15 cellular contexts compared by ENCODE assay signal in genomic region chr17:64097196-64097936, GRCh38. TPM values are rescaled to one million over a fixed set of nuclear protein-coding genes. Genes with fewer than 3 reads are reported as not detected.
DNase-seq lines count a peak whose midpoint lies in the region; ATAC-seq and TF ChIP-seq lines count a peak whose summit lies in the region.
"Had no signal": no experiment of that assay in that cellular context is flagged by ENCODE, and none has a peak within 500 bp of the region (broad histone marks: within the 10 kb centered on the region; RNA-seq: fewer than 3 reads in every experiment).

No MANE protein-coding gene starts in this region.

- H3K4me3 ChIP-seq in IMR-90 (ENCODE audit: insufficient read depth, low read depth, low read length), result no peak overlapping the region
- H3K4me3 ChIP-seq in esophagus squamous epithelium, result peak overlapping the region in 1 of 4 donors; percentile 12
- H3K4me3 ChIP-seq in sigmoid colon, result no peak overlapping the region
- H3K4me3 ChIP-seq: transverse colon had no signal

- H3K18ac ChIP-seq in IMR-90 (ENCODE audit: low read depth, low read length), result no peak overlapping the region

- in situ Hi-C loops in IMR-90 (cut with MboI; ENCODE audit: low sequenced_read_pairs), result no loop called here

- no TSS peak for BruUV-seq in IMR-90 (replicated peaks; lab: Mats Ljungman, UMichigan)

- no peak overlapping the region for H4K8ac ChIP-seq in IMR-90 (ENCODE audit: low read depth in 2 of 2, low read length in 2 of 2)

- H3K27me3 ChIP-seq in IMR-90 (ENCODE audit: control insufficient read depth, insufficient read depth, low read length), result no peaks in the 10 kb centered on the region
- H3K27me3 ChIP-seq in esophagus squamous epithelium, result no peaks in the 10 kb centered on the region
- no peaks in the 10 kb centered on the region for H3K27me3 ChIP-seq in sigmoid colon
- no peaks in the 10 kb centered on the region for H3K27me3 ChIP-seq in CD4-positive, alpha-beta T cell (ENCODE audit: control insufficient read depth, insufficient read depth, low read length)
- H3K27me3 ChIP-seq: transverse colon had no signal

- peak overlapping the region; percentile 14; the same call in 1 of the 2 replicates for H2AK5ac ChIP-seq in IMR-90 (ENCODE audit: low read depth, low read length)

- H3K9me3 ChIP-seq in IMR-90 (ENCODE audit: control insufficient read depth, insufficient read depth, low read length) (no peaks in the 10 kb centered on the region), T-helper 17 cell (ENCODE audit: control insufficient read depth, low read length, poor library complexity, severe bottlenecking) (no peaks in the 10 kb centered on the region), esophagus squamous epithelium (no peaks in the 10 kb centered on the region), sigmoid colon (no peaks in the 10 kb centered on the region)
- H3K9me3 ChIP-seq in CD4-positive, alpha-beta T cell (ENCODE audit: control insufficient read depth, low read length), result no peaks in the 10 kb centered on the region
- H3K9me3 ChIP-seq: transverse colon had no signal

- TF ChIP-seq CTCF in IMR-90 (conservative IDR thresholded peaks at IDR 0.05; ENCODE audit: low read depth, low read length) (no peak), esophagus squamous epithelium (IDR thresholded peaks at IDR 0.05) (no peak), sigmoid colon (IDR thresholded peaks at IDR 0.05) (no peak)
- TF ChIP-seq CTCF in CD4-positive, alpha-beta T cell (IDR thresholded peaks at IDR 0.05), result no peak

- no peak overlapping the region for H2BK120ac ChIP-seq in IMR-90 (ENCODE audit: low read depth, low read length)

- dilution Hi-C loops in IMR-90 (cut with HindIII; ENCODE audit: low sequenced_read_pairs, unreplicated experiment), result no loop called here

- H3K9me1 ChIP-seq in IMR-90 (ENCODE audit: insufficient read depth, low read length), result peaks cover 6% of the 10 kb centered on the region; the same call in 1 of the 2 replicates

- H3K36me3 ChIP-seq in IMR-90 (ENCODE audit: control insufficient read depth, insufficient read depth, low read length), result peaks cover 1% of the 10 kb centered on the region
- H3K36me3 ChIP-seq in esophagus squamous epithelium, result peaks cover 0 to 35% (median 0%) of the 10 kb centered on the region in 3 donors
- H3K36me3 ChIP-seq in sigmoid colon, result peaks cover 0 to 13% (median 0%) of the 10 kb centered on the region in 4 donors
- H3K36me3 ChIP-seq: transverse colon had no signal

- no peak for TF ChIP-seq POLR2A in IMR-90 (IDR thresholded peaks at IDR 0.05; ENCODE audit: low read depth, low read length)
- TF ChIP-seq POLR2A in esophagus squamous epithelium (IDR thresholded peaks at IDR 0.05), result no peak
- TF ChIP-seq POLR2A in sigmoid colon (IDR thresholded peaks at IDR 0.05), result no peak

- no peaks in the 10 kb centered on the region for H3K27me3 Mint-ChIP-seq in T-helper 17 cell
- H3K27me3 Mint-ChIP-seq in CD4-positive, alpha-beta T cell, result no peaks in the 10 kb centered on the region

- no peak overlapping the region for H3K4ac ChIP-seq in IMR-90 (ENCODE audit: low read depth, low read length)

- no peak overlapping the region for H3K9ac ChIP-seq in IMR-90 (ENCODE audit: low read depth, low read length)

- no CpG with 5 or more reads among the region's 8 CpGs for WGBS in IMR-90 (ENCODE audit: extremely low coverage in 2 of 2, insufficient read length in 1 of 2), 2 experiments
- 18 to 22% methylated on average over 8 of the region's 8 CpGs for WGBS in esophagus squamous epithelium, 2 donors
- 48 to 59% methylated on average over 8 of the region's 8 CpGs for WGBS in sigmoid colon, 2 donors

- no peak overlapping the region; the same call in 1 of the 2 replicates for H3K4me2 ChIP-seq in IMR-90 (ENCODE audit: low read depth, low read length)

- TF ChIP-seq EP300 in sigmoid colon (IDR thresholded peaks at IDR 0.05), result no peak

- no peak overlapping the region for H3K14ac ChIP-seq in IMR-90 (replicated peaks; ENCODE audit: low read depth, low read length)

- peaks cover 8% of the 10 kb centered on the region for H3K36me3 Mint-ChIP-seq in T-helper 17 cell (ENCODE audit: low read depth)
- H3K36me3 Mint-ChIP-seq in CD4-positive, alpha-beta T cell (ENCODE audit: low read depth), result peaks cover 61% of the 10 kb centered on the region

- CTCF ChIA-PET in IMR-90 (lab: Yijun Ruan, JAX), result no interaction called here
- CTCF ChIA-PET in CD4-positive, alpha-beta T cell (lab: Charles Lee), result interaction anchor here (0.9 kb wide), 1 partner anchor 10 kb away, joined by 3 read pairs; no protein-coding TSS in a partner anchor

- H3K79me1 ChIP-seq in IMR-90 (ENCODE audit: low read depth in 1 of 2, low read length in 2 of 2), result peaks cover 2 to 16% of the 10 kb centered on the region in 2 experiments; a peak in 2 of 4 replicates

- H3K4me1 ChIP-seq in IMR-90 (ENCODE audit: control insufficient read depth, insufficient read depth, low read length) (peaks cover 2% of the 10 kb centered on the region; the same call in 1 of the 2 replicates), esophagus squamous epithelium (peaks cover 9 to 36% (median 30%) of the 10 kb centered on the region in 3 donors), sigmoid colon (peaks cover 0 to 9% (median 4%) of the 10 kb centered on the region in 4 donors)

- DNase-seq in IMR-90 (peak; percentile 65), T-helper 17 cell (no peak), esophagus squamous epithelium (lab: John Stamatoyannopoulos, UW) (no peak), sigmoid colon (no peak), GM19238 (ENCODE audit: insufficient read length, low spot score) (no peak)
- DNase-seq in CD4-positive, alpha-beta T cell, result no peak
- DNase-seq in effector CD8-positive, alpha-beta T cell (lab: John Stamatoyannopoulos, UW), result no peak
- DNase-seq: activated gamma-delta T cell treated with Interleukin-2 at 50 U/mL for 16 hours, DMS153, NCI-H2081 treated with DMSO at 0.1 percent for 48 hours, transverse colon had no signal

- ATAC-seq in IMR-90 (ENCODE audit: low read depth), result peak; percentile 65
- no peak for ATAC-seq in T-helper 17 cell
- ATAC-seq in CD4-positive, alpha-beta T cell (ENCODE audit: poor library complexity), result no peak
- no peak for ATAC-seq in GM21447 (IDR thresholded peaks at IDR 0.05; ENCODE audit: unreplicated experiment)
- ATAC-seq: Panc1, WTC11 had no signal

- peaks cover 56% of the 10 kb centered on the region for H3K4me1 Mint-ChIP-seq in T-helper 17 cell
- H3K4me1 Mint-ChIP-seq in CD4-positive, alpha-beta T cell (ENCODE audit: low read depth), result peaks cover 79% of the 10 kb centered on the region
- H3K4me1 Mint-ChIP-seq: neural crest cell had no signal

- no peak overlapping the region for H4K91ac ChIP-seq in IMR-90 (ENCODE audit: insufficient read depth, low read depth, low read length)

- H2BK5ac ChIP-seq in IMR-90 (ENCODE audit: low read depth, low read length, poor library complexity, severe bottlenecking), result no peak overlapping the region

- no peak overlapping the region for H2AK9ac ChIP-seq in IMR-90 (replicated peaks; ENCODE audit: low read depth, low read length, poor library complexity)

- no peak overlapping the region for H3K23ac ChIP-seq in IMR-90 (ENCODE audit: low read depth, low read length)

- no peaks in the 10 kb centered on the region for H3K9me3 Mint-ChIP-seq in CD4-positive, alpha-beta T cell
- H3K9me3 Mint-ChIP-seq: neural crest cell had no signal

- POLR2A ChIA-PET in IMR-90 (lab: Charles Lee; ENCODE audit: unreplicated experiment), result no interaction called here
- POLR2A ChIA-PET in CD4-positive, alpha-beta T cell (lab: Charles Lee), result interaction anchor here (0.8 to 3.0 kb wide), 6 partner anchors 9 to 48 kb away, joined by 3 to 9 read pairs (median 3); no protein-coding TSS in a partner anchor

- H2BK20ac ChIP-seq in IMR-90 (ENCODE audit: low read depth, low read length), result no peak overlapping the region

- H4K20me1 ChIP-seq in IMR-90 (ENCODE audit: insufficient read depth, low read length), result no peaks in the 10 kb centered on the region

- peak overlapping the region; percentile 78 for H3K27ac Mint-ChIP-seq in T-helper 17 cell
- H3K27ac Mint-ChIP-seq in CD4-positive, alpha-beta T cell, result no peak overlapping the region
- H3K27ac Mint-ChIP-seq: WTC11 had no signal

- H3K4me3 Mint-ChIP-seq in T-helper 17 cell, result no peak overlapping the region
- H3K4me3 Mint-ChIP-seq in CD4-positive, alpha-beta T cell, result no peak overlapping the region
- H3K4me3 Mint-ChIP-seq: neural crest cell, WTC11 had no signal

- H2BK15ac ChIP-seq in IMR-90 (ENCODE audit: low read depth, low read length), result no peak overlapping the region

- H3K56ac ChIP-seq in IMR-90 (ENCODE audit: extremely low read depth, insufficient read depth, low read length), result no peak overlapping the region

- intact Hi-C loops in IMR-90 (cut with micrococcal nuclease), result no loop called here
- intact Hi-C loops in esophagus squamous epithelium (cut with DNase I), result no loop called here
- intact Hi-C loops in sigmoid colon (cut with DNase I), result no loop called here
- intact Hi-C loops in CD4-positive, alpha-beta T cell (cut with DNase I, micrococcal nuclease), result no loop called here

- TF ChIP-seq RAD21 in IMR-90 (IDR thresholded peaks at IDR 0.05; ENCODE audit: low read length), result no peak

- H4K5ac ChIP-seq in IMR-90 (ENCODE audit: low read depth, low read length), result no peak overlapping the region

- no peak overlapping the region for H3K27ac ChIP-seq in IMR-90 (ENCODE audit: insufficient read depth, low read length)
- H3K27ac ChIP-seq in esophagus squamous epithelium, result peak overlapping the region in 3 of 4 donors; percentile 54 to 84 (median 79)
- H3K27ac ChIP-seq in sigmoid colon, result peak overlapping the region; percentile 6 to 57 (median 40)
- no peak overlapping the region for H3K27ac ChIP-seq in CD4-positive, alpha-beta T cell (ENCODE audit: low read depth, low read length)

- H2AFZ ChIP-seq in IMR-90 (replicated peaks; ENCODE audit: low read length, poor library complexity), result no peak overlapping the region

TF ChIP-seq in IMR-90, 13 proteins besides CTCF, POLR2A, EP300 and RAD21 (continues in another document):
- no peak for TF ChIP-seq NFE2L2 (IDR thresholded peaks at IDR 0.05; ENCODE audit: low read depth, low read length)
- 0 out of 2 replicates have a peak, but pooled peaks have one; percentile 17 for TF ChIP-seq FOS (IDR thresholded peaks at IDR 0.05; ENCODE audit: low read depth, low read length)
- TF ChIP-seq MXI1 (IDR thresholded peaks at IDR 0.05; ENCODE audit: borderline replicate concordance, low read depth, low read length), result no peak
- peak; percentile 32; the same call in 1 of the 2 replicates for TF ChIP-seq CEBPB (IDR thresholded peaks at IDR 0.05; ENCODE audit: low read depth, low read length)
- no peak for TF ChIP-seq BHLHE40 (IDR thresholded peaks at IDR 0.05; ENCODE audit: low read depth, low read length)
- no peak for TF ChIP-seq RFX5 (IDR thresholded peaks at IDR 0.05; ENCODE audit: low read depth, low read length)

RNA-seq across cellular contexts. Expression of gene ERN1, which starts 32.6 kb away (rescaled TPM):
- total RNA-seq in IMR-90 (2012; rRNA removed), result 2.2 and 2.7 TPM in 2 replicates
- 3.7 and 4.1 TPM in 2 replicates for polyA plus RNA-seq in IMR-90 (2012; rRNA removed)
- polyA plus RNA-seq in IMR-90 (2012; cell fraction: cytosol; rRNA removed), result 3.2 and 3.4 TPM in 2 replicates
- 7.5 and 10.9 TPM in 2 replicates for polyA plus RNA-seq in IMR-90 (2012; cell fraction: nucleus; rRNA removed; ENCODE audit: low replicate concordance)
- total RNA-seq in T-helper 17 cell, result 100 to 1,000 TPM; 185 to 196 TPM
- total RNA-seq in esophagus squamous epithelium, result 10 to 100 TPM in 3 of 4 donors, 1 to 10 TPM in 1; 9.2 to 19.1 (median 15.1) TPM
- 1 to 10 TPM; 7.1 to 9.4 (median 8.2) TPM for total RNA-seq in sigmoid colon
- 1 to 10 TPM; 1.2 to 8.3 (median 1.6) TPM for polyA plus RNA-seq in sigmoid colon
- 10 to 100 TPM; 62.7 to 67.8 TPM for total RNA-seq in CD4-positive, alpha-beta T cell

Comparison
In these comparisons a context has a peak if more than half of its experiments do, and no peak if none do; other contexts are left out.
1. H3K27ac ChIP-seq: peak in esophagus squamous epithelium (3 of 4) and sigmoid colon (4 of 4); none in IMR-90 (single experiment) and CD4-positive, alpha-beta T cell (single experiment).